Comparison of ENCODE assay signal across 10 cellular contexts in the genomic region with DNA sequence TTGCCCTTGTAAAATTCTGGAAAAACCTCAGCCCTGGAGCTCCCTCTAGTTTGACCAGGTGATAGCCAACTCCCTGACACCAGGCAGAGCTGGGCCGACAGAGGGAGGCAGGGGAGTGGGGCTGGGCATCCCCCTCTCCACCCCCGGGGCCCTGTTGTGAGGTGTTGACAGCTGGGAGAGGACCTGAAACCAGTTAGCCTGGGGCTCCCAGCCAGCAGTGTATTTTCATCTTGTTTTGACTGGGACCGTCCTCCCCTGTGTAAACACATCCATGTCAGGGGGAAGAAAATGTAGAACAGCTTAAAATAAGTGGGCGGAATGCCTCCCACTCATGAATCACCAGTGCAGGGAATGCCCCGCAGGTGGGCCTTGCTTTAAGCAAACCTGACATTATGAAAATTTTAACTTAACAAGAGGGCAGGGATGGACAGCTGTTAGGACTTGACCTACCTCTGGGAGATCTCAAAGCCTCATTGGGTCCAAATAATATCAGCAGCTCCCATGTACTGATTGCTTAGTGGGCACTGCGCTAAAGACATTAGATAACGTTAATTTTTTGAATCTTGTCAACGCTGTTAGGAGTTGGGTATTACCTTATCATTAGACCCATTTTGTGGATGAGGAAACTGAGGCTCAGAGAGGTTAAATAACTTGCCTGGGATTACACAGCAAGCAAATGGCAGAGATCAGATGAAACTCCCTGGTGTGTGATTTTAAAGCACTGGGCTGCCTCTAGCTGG. TPM values are rescaled to one million over a fixed set of nuclear protein-coding genes. Genes with fewer than 3 reads are reported as not detected.
A peak's percentile ranks its signal among the peaks of the same experiment; 100 is the strongest.
DNase-seq lines count a peak whose midpoint lies in the region; ATAC-seq and TF ChIP-seq lines count a peak whose summit lies in the region.
"Had no signal": no experiment of that assay in that cellular context is flagged by ENCODE, and none has a peak within 500 bp of the region (broad histone marks: within the 10 kb centered on the region; RNA-seq: fewer than 3 reads in every experiment).

No MANE protein-coding gene starts in this region.

- H3K27ac ChIP-seq in heart right ventricle (peak overlapping the region; percentile 31 to 82 (median 74)), upper lobe of left lung (peak overlapping the region; percentile 12 to 81 (median 58))

- H3K9me3 ChIP-seq in heart right ventricle = no peaks in the 10 kb centered on the region
- no peaks in the 10 kb centered on the region for H3K9me3 ChIP-seq in upper lobe of left lung
- no peaks in the 10 kb centered on the region for H3K9me3 ChIP-seq in T-helper 17 cell (ENCODE audit: control insufficient read depth, low read length, poor library complexity, severe bottlenecking)

- H3K4me1 Mint-ChIP-seq in T-helper 17 cell = no peaks in the 10 kb centered on the region

- peaks cover 0 to 18% (median 0%) of the 10 kb centered on the region in 7 donors for H3K27me3 ChIP-seq in heart right ventricle
- no peaks in the 10 kb centered on the region for H3K27me3 ChIP-seq in upper lobe of left lung

- TF ChIP-seq EP300 in upper lobe of left lung (IDR thresholded peaks at IDR 0.05) = no peak

- no peak overlapping the region for H3K4me3 Mint-ChIP-seq in T-helper 17 cell
- H3K4me3 Mint-ChIP-seq: central memory CD8-positive, alpha-beta T cell had no signal

- no peaks in the 10 kb centered on the region for H3K36me3 ChIP-seq in heart right ventricle
- H3K36me3 ChIP-seq in upper lobe of left lung = no peaks in the 10 kb centered on the region

- 37 to 44% methylated on average over 8 of the region's 8 CpGs for WGBS in heart right ventricle, 2 donors
- 68 to 91% methylated on average over 6 to 8 of the region's 8 CpGs for WGBS in upper lobe of left lung, 2 donors

- peaks cover 3% of the 10 kb centered on the region for H3K36me3 Mint-ChIP-seq in T-helper 17 cell (ENCODE audit: low read depth)

- H3K4me3 ChIP-seq in heart right ventricle = no peak overlapping the region
- H3K4me3 ChIP-seq in upper lobe of left lung = no peak overlapping the region

- ATAC-seq in HG03469 (IDR thresholded peaks at IDR 0.05; ENCODE audit: unreplicated experiment) (peak; percentile 62), heart right ventricle (peak; percentile 36 to 81 (median 68)), upper lobe of left lung (ENCODE audit: low FRiP score in 2 of 2) (no peak), HG03108 (IDR thresholded peaks at IDR 0.05; ENCODE audit: unreplicated experiment) (no peak), T-helper 17 cell (no peak)

- H3K27me3 Mint-ChIP-seq in T-helper 17 cell = no peaks in the 10 kb centered on the region
- H3K27me3 Mint-ChIP-seq: central memory CD8-positive, alpha-beta T cell had no signal

- H3K27ac Mint-ChIP-seq in T-helper 17 cell = no peak overlapping the region

- DNase-seq in activated naive CD4-positive, alpha-beta T cell treated with anti-CD3 and anti-CD28 coated beads, Interleukin-2, amount 50 U/mL, for 16 hours = peak; percentile 13
- DNase-seq in activated naive CD4-positive, alpha-beta T cell (lab: John Stamatoyannopoulos, UW) = no peak
- DNase-seq in heart right ventricle (peak; percentile 56 to 63), upper lobe of left lung (peak in 1 of 2 donors; percentile 30), T-helper 17 cell (no peak), T-helper 1 cell (no peak)

- no peak for TF ChIP-seq POLR2A in upper lobe of left lung (IDR thresholded peaks at IDR 0.05)

- peaks cover 10 to 98% (median 57%) of the 10 kb centered on the region in 9 donors for H3K4me1 ChIP-seq in heart right ventricle
- peaks cover 32 to 79% (median 61%) of the 10 kb centered on the region in 4 donors for H3K4me1 ChIP-seq in upper lobe of left lung

- peak in 3 of 9 donors; percentile 17 to 33 (median 21) for TF ChIP-seq CTCF in heart right ventricle (IDR thresholded peaks at IDR 0.05)
- no peak for TF ChIP-seq CTCF in upper lobe of left lung (IDR thresholded peaks at IDR 0.05)

- intact Hi-C loops in heart right ventricle (cut with DNase I) = loop anchor here in 6 of 10 donors (5.0 to 10.0 kb wide), 6 partner anchors 38 to 55 kb away; partner anchors contain the start of genes NCBP2L (in 2 of the 6) and TSC22D3 (in 2 of the 6)

RNA-seq across cellular contexts. Expression of gene TSC22D3, which starts 45.9 kb away (rescaled TPM):
- 10 to 100 TPM; 26.3 to 88.2 (median 36.0) TPM for total RNA-seq in heart right ventricle
- 100 to 1,000 TPM in 1 of 2 donors, 10 to 100 TPM in 1; 70.7 to 153 TPM for polyA plus RNA-seq in heart right ventricle
- total RNA-seq in upper lobe of left lung = 1,000 to 10,000 TPM in 1 of 6 donors, 100 to 1,000 TPM in 5; 309 to 1,061 (median 406) TPM
- total RNA-seq in T-helper 17 cell = 1,000 to 10,000 TPM; 1,559 to 2,031 TPM

RNA-seq across cellular contexts. Expression of gene NCBP2L, which starts 47.8 kb away (rescaled TPM):
- under 1 TPM in 1 of 10 donors, not detected in 9; 0.45 TPM for total RNA-seq in heart right ventricle
- polyA plus RNA-seq in heart right ventricle = under 1 TPM in 1 of 2 donors, not detected in 1; 0.01 TPM
- total RNA-seq in upper lobe of left lung = 1 to 10 TPM in 1 of 6 donors, under 1 TPM in 2, not detected in 3; 0.13 to 2.0 (median 0.33) TPM
- total RNA-seq in T-helper 17 cell = under 1 TPM in 1 of 2 donors, not detected in 1; 0.21 TPM
- total RNA-seq: pulmonary artery endothelial cell had no signal

Comparison
In these comparisons a context has a peak if more than half of its experiments do, and no peak if none do; other contexts are left out.
1. DNase-seq: peak in activated naive CD4-positive, alpha-beta T cell treated with anti-CD3 and anti-CD28 coated beads, Interleukin-2, amount 50 U/mL, for 16 hours (single experiment) and heart right ventricle (2 of 2); none in activated naive CD4-positive, alpha-beta T cell (0 of 4), T-helper 17 cell (0 of 3) and T-helper 1 cell (0 of 5).
2. ATAC-seq: peak in HG03469 (single experiment) and heart right ventricle (8 of 8); none in upper lobe of left lung (0 of 2), HG03108 (single experiment) and T-helper 17 cell (single experiment).